In the genomic region with DNA sequence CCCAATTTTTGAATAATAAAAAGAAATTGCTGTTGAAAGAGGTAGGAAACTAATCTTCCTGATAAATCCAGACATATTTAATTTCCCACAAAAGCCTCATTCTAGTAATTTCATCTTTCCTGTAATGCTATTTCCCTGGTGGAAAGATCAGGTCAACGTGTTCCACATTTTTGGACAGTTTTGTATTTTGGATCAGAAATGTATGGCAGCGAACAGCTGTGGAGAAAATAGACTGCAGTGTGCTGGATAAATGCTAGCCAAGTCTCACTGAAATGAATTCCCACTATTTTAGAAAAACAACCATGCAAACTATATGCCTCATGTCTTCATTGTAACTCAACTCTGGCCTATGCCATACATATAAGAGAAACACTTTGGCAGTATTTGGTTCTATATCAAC, we compare ENCODE assay signal across 29 cellular contexts.
DNase-seq lines count a peak whose midpoint lies in the region; ATAC-seq and TF ChIP-seq lines count a peak whose summit lies in the region.
"Had no signal": no experiment of that assay in that cellular context is flagged by ENCODE, and none has a peak within 500 bp of the region (broad histone marks: within the 10 kb centered on the region; RNA-seq: fewer than 3 reads in every experiment).

No MANE protein-coding gene starts in this region.

- H3K56ac ChIP-seq in IMR-90 (ENCODE audit: extremely low read depth, insufficient read depth, low read length), result peak overlapping the region; percentile 7; the same call in 1 of the 2 replicates

- no peak for TF ChIP-seq RAD21 in IMR-90 (IDR thresholded peaks at IDR 0.05; ENCODE audit: low read length)

- no peaks in the 10 kb centered on the region; the same call in 1 of the 2 replicates for H3K9me1 ChIP-seq in IMR-90 (ENCODE audit: insufficient read depth, low read length)

- no peaks in the 10 kb centered on the region for H3K27me3 ChIP-seq in IMR-90 (ENCODE audit: control insufficient read depth, insufficient read depth, low read length)
- H3K27me3 ChIP-seq in right atrium auricular region, result no peaks in the 10 kb centered on the region
- no peaks in the 10 kb centered on the region for H3K27me3 ChIP-seq in smooth muscle cell (ENCODE audit: low read depth)
- H3K27me3 ChIP-seq in adrenal gland, result no peaks in the 10 kb centered on the region
- H3K27me3 ChIP-seq: hepatocyte, pancreas, testis had no signal

- no peak for DNase-seq in IMR-90
- peak; percentile 81 for DNase-seq in cerebellar cortex (ENCODE audit: low spot score)
- no peak for DNase-seq in right atrium auricular region (ENCODE audit: low spot score)
- DNase-seq in smooth muscle cell (lab: John Stamatoyannopoulos, UW; ENCODE audit: unreplicated experiment), result no peak
- DNase-seq in NCI-H226, result no peak
- no peak for DNase-seq in adrenal gland
- DNase-seq in activated gamma-delta T cell (lab: John Stamatoyannopoulos, UW), result no peak
- DNase-seq: activated CD4-positive, alpha-beta T cell treated with anti-CD3 and anti-CD28 coated beads, Interleukin-2, amount 10 ng/mL, durations not matched to agents 24 days and 14 days; activated gamma-delta T cell treated with Interleukin-2 at 50 U/mL for 16 hours; activated naive CD8-positive, alpha-beta T cell treated with anti-CD3 and anti-CD28 coated beads, Interleukin-2, amount 50 U/mL, for 24 hours; activated T-cell treated with anti-CD3 and anti-CD28 coated beads, Interleukin-2, amount 50 U/mL, for 24 hours; COR-L47; DMS79; effector memory CD8-positive, alpha-beta T cell; midbrain; natural killer cell; NCI-H446 treated with DMSO at 0.1 percent for 48 hours; pancreas; retina; stimulated activated CD4-positive, alpha-beta T cell treated with anti-CD3 and anti-CD28 coated beads, Interleukin-4, amount 100 ng/mL, for 4 hours; testis had no signal

- H2AK9ac ChIP-seq in IMR-90 (replicated peaks; ENCODE audit: low read depth, low read length, poor library complexity), result no peak overlapping the region

- peak overlapping the region; percentile 13; the same call in 1 of the 2 replicates for H3K4ac ChIP-seq in IMR-90 (ENCODE audit: low read depth, low read length)

- no peaks in the 10 kb centered on the region for H3K79me1 ChIP-seq in IMR-90 (ENCODE audit: low read depth in 1 of 2, low read length in 2 of 2)

- peak overlapping the region; percentile 37 for H2BK120ac ChIP-seq in IMR-90 (ENCODE audit: low read depth, low read length)

- POLR2A ChIA-PET in IMR-90 (lab: Charles Lee; ENCODE audit: unreplicated experiment), result no interaction called here

- H3K23ac ChIP-seq in IMR-90 (ENCODE audit: low read depth, low read length), result peak overlapping the region; percentile 14

- no peak for ATAC-seq in IMR-90 (ENCODE audit: low read depth)
- ATAC-seq in HG02938 (IDR thresholded peaks at IDR 0.05; ENCODE audit: unreplicated experiment), result no peak
- ATAC-seq: activated naive CD8-positive, alpha-beta T cell treated with anti-CD3 and anti-CD28 coated beads, Interleukin-2, amount 50 U/mL, for 24 hours; effector memory CD8-positive, alpha-beta T cell; HCT116; left lobe of liver; natural killer cell; stimulated activated memory B cell treated with anti-CD40 and anti-IgM and Interleukin-4, amounts not matched to agents 10 μg/mL and 1 μg/mL and 100 μg/mL, for 72 hours had no signal

- H3K18ac ChIP-seq in IMR-90 (ENCODE audit: low read depth, low read length), result peak overlapping the region; percentile 62; the same call in 1 of the 2 replicates

- H3K27ac ChIP-seq in IMR-90 (ENCODE audit: insufficient read depth, low read length) (no peak overlapping the region), right atrium auricular region (peak overlapping the region; percentile 1 to 23), smooth muscle cell (ENCODE audit: low read depth) (peak overlapping the region; percentile 51), adrenal gland (no peak overlapping the region)
- H3K27ac ChIP-seq: hepatocyte, pancreas, RWPE1, testis, VCaP had no signal

- H3K9ac ChIP-seq in IMR-90 (ENCODE audit: low read depth, low read length), result peak overlapping the region; percentile 2; the same call in 1 of the 2 replicates
- H3K9ac ChIP-seq in smooth muscle cell (ENCODE audit: low read depth), result no peak overlapping the region

- no peaks in the 10 kb centered on the region for H3F3A ChIP-seq in smooth muscle cell (ENCODE audit: low read depth)

- H3K4me2 ChIP-seq in IMR-90 (ENCODE audit: low read depth, low read length) (peak overlapping the region; percentile 43; the same call in 1 of the 2 replicates), smooth muscle cell (peak overlapping the region; percentile 12)
- H3K4me2 ChIP-seq: hepatocyte had no signal

- H3K14ac ChIP-seq in IMR-90 (replicated peaks; ENCODE audit: low read depth, low read length), result peak overlapping the region; percentile 64; the same call in 1 of the 2 replicates

- dilution Hi-C loops in IMR-90 (cut with HindIII; ENCODE audit: low sequenced_read_pairs, unreplicated experiment), result no loop called here

- WGBS in IMR-90 (ENCODE audit: extremely low coverage in 2 of 2, insufficient read length in 1 of 2), 2 experiments, result no CpG with 5 or more reads among the region's 2 CpGs
- 94% methylated on average over 2 of the region's 2 CpGs for WGBS in smooth muscle cell (ENCODE audit: low lambda C conversion rate)
- 74 to 85% (median 83%) methylated on average over 2 of the region's 2 CpGs for WGBS in adrenal gland, 4 donors

- peak overlapping the region in 1 of 2 experiments; percentile 57; a peak in 2 of 4 replicates for H4K8ac ChIP-seq in IMR-90 (ENCODE audit: low read depth in 2 of 2, low read length in 2 of 2)

- H3K4me1 ChIP-seq in IMR-90 (ENCODE audit: control insufficient read depth, insufficient read depth, low read length) (peaks cover 7% of the 10 kb centered on the region), right atrium auricular region (peaks cover 0 to 6% of the 10 kb centered on the region in 2 donors), smooth muscle cell (ENCODE audit: low read depth) (no peaks in the 10 kb centered on the region), adrenal gland (replicated peaks in 1 of 2) (no peaks in the 10 kb centered on the region)
- H3K4me1 ChIP-seq: pancreas, testis had no signal

- H4K20me1 ChIP-seq in IMR-90 (ENCODE audit: insufficient read depth, low read length), result no peaks in the 10 kb centered on the region
- H4K20me1 ChIP-seq in smooth muscle cell (ENCODE audit: low read depth), result no peaks in the 10 kb centered on the region

- H3K36me3 ChIP-seq in IMR-90 (ENCODE audit: control insufficient read depth, insufficient read depth, low read length) (no peaks in the 10 kb centered on the region), right atrium auricular region (no peaks in the 10 kb centered on the region), smooth muscle cell (ENCODE audit: low read depth) (no peaks in the 10 kb centered on the region), adrenal gland (replicated peaks in 1 of 2) (no peaks in the 10 kb centered on the region)
- H3K36me3 ChIP-seq: pancreas had no signal

- H3K4me3 ChIP-seq in IMR-90 (ENCODE audit: insufficient read depth, low read depth, low read length) (no peak overlapping the region), right atrium auricular region (no peak overlapping the region), smooth muscle cell (no peak overlapping the region), adrenal gland (no peak overlapping the region)
- H3K4me3 ChIP-seq: coronary artery, hepatocyte, pancreas, testis had no signal

- H2AFZ ChIP-seq in IMR-90 (replicated peaks; ENCODE audit: low read length, poor library complexity) (no peak overlapping the region), smooth muscle cell (ENCODE audit: low read depth) (no peak overlapping the region)
- H2AFZ ChIP-seq: hepatocyte had no signal

- CTCF ChIA-PET in IMR-90 (lab: Yijun Ruan, JAX), result no interaction called here

- H2BK15ac ChIP-seq in IMR-90 (ENCODE audit: low read depth, low read length), result peak overlapping the region; percentile 0; the same call in 1 of the 3 replicates

- TF ChIP-seq CTCF in IMR-90 (conservative IDR thresholded peaks at IDR 0.05; ENCODE audit: low read depth, low read length) (no peak), right atrium auricular region (IDR thresholded peaks at IDR 0.05) (no peak), smooth muscle cell (IDR thresholded peaks at IDR 0.05; ENCODE audit: borderline replicate concordance, insufficient read depth, poor library complexity, severe bottlenecking) (no peak), adrenal gland (IDR thresholded peaks at IDR 0.05) (no peak)

- peak overlapping the region; percentile 90; the same call in 1 of the 2 replicates for H4K5ac ChIP-seq in IMR-90 (ENCODE audit: low read depth, low read length)

- H3K79me2 ChIP-seq in smooth muscle cell (ENCODE audit: low read depth), result no peaks in the 10 kb centered on the region
- H3K79me2 ChIP-seq: hepatocyte had no signal

- H2BK5ac ChIP-seq in IMR-90 (ENCODE audit: low read depth, low read length, poor library complexity, severe bottlenecking), result peak overlapping the region; percentile 91

- TF ChIP-seq POLR2A in IMR-90 (IDR thresholded peaks at IDR 0.05; ENCODE audit: low read depth, low read length) (no peak), adrenal gland (IDR thresholded peaks at IDR 0.05) (no peak)

- intact Hi-C loops in IMR-90 (cut with micrococcal nuclease) (no loop called here), adrenal gland (cut with DNase I) (no loop called here)

- peak overlapping the region; percentile 50 for H2BK20ac ChIP-seq in IMR-90 (ENCODE audit: low read depth, low read length)

- H3K9me3 ChIP-seq in IMR-90 (ENCODE audit: control insufficient read depth, insufficient read depth, low read length) (no peaks in the 10 kb centered on the region), right atrium auricular region (no peaks in the 10 kb centered on the region), smooth muscle cell (replicated peaks; ENCODE audit: low read depth) (no peaks in the 10 kb centered on the region), adrenal gland (replicated peaks in 1 of 3) (no peaks in the 10 kb centered on the region)
- H3K9me3 ChIP-seq: pancreas, testis had no signal

- H4K91ac ChIP-seq in IMR-90 (ENCODE audit: insufficient read depth, low read depth, low read length), result peak overlapping the region; percentile 56; the same call in 1 of the 2 replicates

- H2AK5ac ChIP-seq in IMR-90 (ENCODE audit: low read depth, low read length), result peak overlapping the region; percentile 31; the same call in 1 of the 2 replicates

- in situ Hi-C loops in IMR-90 (cut with MboI; ENCODE audit: low sequenced_read_pairs), result no loop called here

- no TSS peak for BruUV-seq in IMR-90 (replicated peaks; lab: Mats Ljungman, UMichigan)

TF ChIP-seq in IMR-90, 13 proteins besides CTCF, POLR2A, EP300 and RAD21:
- TF ChIP-seq FOS (IDR thresholded peaks at IDR 0.05; ENCODE audit: low read depth, low read length), result no peak
- no peak for TF ChIP-seq SMC3 (IDR thresholded peaks at IDR 0.05; ENCODE audit: low read depth, low read length)
- TF ChIP-seq BHLHE40 (IDR thresholded peaks at IDR 0.05; ENCODE audit: low read depth, low read length), result no peak
TF ChIP-seq in IMR-90: peak in this region for 0.

Comparison
In these comparisons a context has a peak if more than half of its experiments do, and no peak if none do; other contexts are left out.
1. H3K27ac ChIP-seq: peak in right atrium auricular region (2 of 2) and smooth muscle cell (single experiment); none in IMR-90 (single experiment) and adrenal gland (0 of 5).